Comparison of ENCODE assay signal across 1 cellular context in genomic region chr14:50107850-50108249, GRCh38.
TF ChIP-seq lines count a peak whose summit lies in the region.

No MANE protein-coding gene starts in this region.

TF ChIP-seq in HepG2, 621 proteins besides CTCF, POLR2A, EP300 and RAD21:
- TF ChIP-seq CREM (IDR thresholded peaks at IDR 0.05) (no peak), CREM (CRISPR knock-in tag; IDR thresholded peaks at IDR 0.05) (no peak), ZC3H13 (CRISPR knock-in tag; IDR thresholded peaks at IDR 0.05) (no peak), ZNF253 (CRISPR knock-in tag; IDR thresholded peaks at IDR 0.05; ENCODE audit: borderline replicate concordance) (no peak), U2AF2 (IDR thresholded peaks at IDR 0.05; ENCODE audit: low read depth, low read length) (no peak), ZZZ3 (CRISPR knock-in tag; IDR thresholded peaks at IDR 0.05; ENCODE audit: borderline replicate concordance) (no peak), ZNF280B (CRISPR knock-in tag; IDR thresholded peaks at IDR 0.05; ENCODE audit: borderline replicate concordance) (no peak), ZBTB7B (CRISPR knock-in tag; IDR thresholded peaks at IDR 0.05) (no peak), TARDBP (CRISPR knock-in tag; IDR thresholded peaks at IDR 0.05) (no peak), ZNF691 (CRISPR knock-in tag; IDR thresholded peaks at IDR 0.05; ENCODE audit: borderline replicate concordance, low read depth) (no peak), ZSCAN9 (CRISPR knock-in tag; IDR thresholded peaks at IDR 0.05; ENCODE audit: borderline replicate concordance) (no peak), KLF15 (CRISPR knock-in tag; IDR thresholded peaks at IDR 0.05; ENCODE audit: borderline replicate concordance) (no peak), PLRG1 (conservative IDR thresholded peaks at IDR 0.05) (no peak), TBX2 (CRISPR knock-in tag; IDR thresholded peaks at IDR 0.05; ENCODE audit: borderline replicate concordance) (no peak), SMAD3 (CRISPR knock-in tag; IDR thresholded peaks at IDR 0.05) (no peak), ZNF138 (CRISPR knock-in tag; IDR thresholded peaks at IDR 0.05; ENCODE audit: low read depth) (no peak), ZNF414 (CRISPR knock-in tag; IDR thresholded peaks at IDR 0.05) (no peak), HINFP (CRISPR knock-in tag; IDR thresholded peaks at IDR 0.05; ENCODE audit: low read depth) (no peak), ARID4A (CRISPR knock-in tag; IDR thresholded peaks at IDR 0.05; ENCODE audit: borderline replicate concordance) (no peak)
